Comparison of ENCODE assay signal across 8 cellular contexts in the genomic region with DNA sequence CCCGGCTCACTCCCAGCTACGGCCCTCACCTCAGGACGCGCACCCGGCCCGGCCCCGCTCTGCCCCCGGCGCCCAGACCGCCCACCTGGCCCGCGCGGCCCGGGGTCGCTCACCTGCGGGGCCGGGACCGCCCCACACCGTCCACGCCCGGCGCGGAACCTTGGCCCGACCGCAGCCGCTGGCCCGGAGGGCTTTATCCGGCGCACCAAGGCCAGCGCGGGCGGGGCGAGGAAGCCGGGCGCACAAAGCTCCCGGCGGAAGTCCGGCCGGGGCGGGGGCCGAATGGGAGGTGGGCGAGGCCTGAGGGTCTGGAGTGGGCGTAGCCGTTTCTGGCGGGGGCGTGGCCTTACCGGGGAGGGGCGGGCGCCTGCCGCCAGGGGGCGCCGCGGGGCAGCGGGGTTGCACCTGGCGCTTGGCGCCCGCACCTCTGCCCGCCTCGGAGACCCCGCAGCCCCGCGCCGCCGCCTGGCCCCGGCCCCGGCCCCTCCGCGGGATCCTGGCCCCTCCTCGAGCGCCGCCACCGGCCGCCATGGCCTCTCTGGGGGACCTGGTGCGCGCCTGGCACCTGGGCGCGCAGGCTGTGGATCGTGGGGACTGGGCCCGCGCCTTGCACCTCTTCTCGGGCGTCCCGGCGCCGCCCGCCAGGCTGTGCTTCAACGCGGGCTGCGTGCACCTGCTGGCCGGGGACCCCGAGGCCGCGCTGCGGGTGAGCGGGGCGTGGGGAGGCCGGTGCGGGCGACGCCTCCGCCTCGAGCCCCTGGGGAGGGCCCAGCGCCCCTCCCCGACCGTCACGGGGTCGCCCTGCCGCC. TPM values are rescaled to one million over a fixed set of nuclear protein-coding genes. Genes with fewer than 3 reads are reported as not detected.
DNase-seq lines count a peak whose midpoint lies in the region; ATAC-seq and TF ChIP-seq lines count a peak whose summit lies in the region.

Gene EXD3 (minus strand): TSS at position 162 of the 809 bp plus-strand sequence. CDS start 27,805 bp downstream, outside the sequence.
Gene NOXA1 (plus strand): TSS at position 393 of the 809 bp plus-strand sequence. CDS start 137 bp downstream, at position 530.

- no peaks in the 10 kb centered on the region for H4K20me1 ChIP-seq in DOHH2 (ENCODE audit: control insufficient read depth, insufficient read depth, low read depth, low read length)
- no peaks in the 10 kb centered on the region for H4K20me1 ChIP-seq in KMS-11 (ENCODE audit: insufficient read depth)

- H3K27ac Mint-ChIP-seq in activated T-helper 17 cell treated with anti-CD3 and anti-CD28 coated beads, Interleukin-2, amount 50 U/mL, for 72 hours: peak within 1 kb of the TSS; percentile 79
- H3K27ac Mint-ChIP-seq in nephron: peak within 1 kb of the TSS; percentile 22 to 53 (median 33)

- H3K9ac ChIP-seq in KMS-11: peak within 1 kb of the TSS; percentile 56

- peak; percentile 86 for ATAC-seq in GM21737 (IDR thresholded peaks at IDR 0.05; ENCODE audit: unreplicated experiment)
- ATAC-seq in activated T-helper 17 cell treated with anti-CD3 and anti-CD28 coated beads, Interleukin-2, amount 50 U/mL, for 72 hours (replicated peaks): peak; percentile 90

- H2AFZ ChIP-seq in KMS-11 (ENCODE audit: low read depth): peak within 1 kb of the TSS; percentile 81

- H3K36me3 Mint-ChIP-seq in activated T-helper 17 cell treated with anti-CD3 and anti-CD28 coated beads, Interleukin-2, amount 50 U/mL, for 72 hours (ENCODE audit: low read depth): no peaks in the 10 kb centered on the region
- no peaks in the 10 kb centered on the region for H3K36me3 Mint-ChIP-seq in nephron (ENCODE audit: low read depth)

- H3K4me1 Mint-ChIP-seq in activated T-helper 17 cell treated with anti-CD3 and anti-CD28 coated beads, Interleukin-2, amount 50 U/mL, for 72 hours: no peaks in the 10 kb centered on the region
- H3K4me1 Mint-ChIP-seq in nephron: peaks cover 11% of the 10 kb centered on the region

- no peaks in the 10 kb centered on the region for H3K9me3 ChIP-seq in DOHH2 (ENCODE audit: control insufficient read depth, insufficient read depth, low read length)

- H3K4me1 ChIP-seq in DOHH2 (ENCODE audit: control insufficient read depth, low read length): peaks cover 54% of the 10 kb centered on the region
- H3K4me1 ChIP-seq in KMS-11 (ENCODE audit: low read depth, poor library complexity, severe bottlenecking): peaks cover 16% of the 10 kb centered on the region

- H3K4me2 ChIP-seq in DOHH2 (ENCODE audit: low read length) (peak within 1 kb of the TSS; percentile 90), KMS-11 (peak within 1 kb of the TSS; percentile 85)

- H3K27me3 Mint-ChIP-seq in activated T-helper 17 cell treated with anti-CD3 and anti-CD28 coated beads, Interleukin-2, amount 50 U/mL, for 72 hours: no peaks in the 10 kb centered on the region
- H3K27me3 Mint-ChIP-seq in nephron (ENCODE audit: low read depth): no peaks in the 10 kb centered on the region

- peak within 1 kb of the TSS; percentile 96 for H3K4me3 ChIP-seq in DOHH2 (ENCODE audit: low read length)
- no peak within 1 kb of the TSS for H3K4me3 ChIP-seq in KMS-11 (IDR thresholded peaks at IDR 0.05; ENCODE audit: insufficient read depth, low read depth, low read length)
- peak within 1 kb of the TSS; percentile 80 for H3K4me3 ChIP-seq in fibroblast of pulmonary artery (replicated peaks; ENCODE audit: low read depth, low read length)

- peak; percentile 96 for DNase-seq in RKO (ENCODE audit: low spot score)
- DNase-seq in fibroblast of pulmonary artery (ENCODE audit: low read depth): peak; percentile 94
- DNase-seq in stimulated activated naive CD4-positive, alpha-beta T cell treated with Interleukin-2 at 50 U/mL for 16 hours (lab: John Stamatoyannopoulos, UW): peak; percentile 90

- H3K36me3 ChIP-seq in DOHH2 (ENCODE audit: control insufficient read depth, low read length): peaks cover 9% of the 10 kb centered on the region
- no peaks in the 10 kb centered on the region for H3K36me3 ChIP-seq in KMS-11 (ENCODE audit: insufficient read depth)

- peak within 1 kb of the TSS; percentile 85 for H3K4me3 Mint-ChIP-seq in activated T-helper 17 cell treated with anti-CD3 and anti-CD28 coated beads, Interleukin-2, amount 50 U/mL, for 72 hours
- H3K4me3 Mint-ChIP-seq in nephron: peak within 1 kb of the TSS; percentile 88 to 91 (median 88)

- peak within 1 kb of the TSS; percentile 94 for H3K27ac ChIP-seq in DOHH2 (ENCODE audit: low read depth, low read length)
- peak within 1 kb of the TSS; percentile 5; the same call in 1 of the 2 replicates for H3K27ac ChIP-seq in KMS-11

- H3F3A ChIP-seq in DOHH2 (ENCODE audit: control insufficient read depth, insufficient read depth): peaks cover 32% of the 10 kb centered on the region

- no peaks in the 10 kb centered on the region for H3K9me3 Mint-ChIP-seq in activated T-helper 17 cell treated with anti-CD3 and anti-CD28 coated beads, Interleukin-2, amount 50 U/mL, for 72 hours
- no peaks in the 10 kb centered on the region for H3K9me3 Mint-ChIP-seq in nephron

- H3K27me3 ChIP-seq in DOHH2 (ENCODE audit: control insufficient read depth, low read length) (no peaks in the 10 kb centered on the region), KMS-11 (ENCODE audit: insufficient read depth, low read depth) (peaks cover 22% of the 10 kb centered on the region)

- H3K79me2 ChIP-seq in DOHH2 (ENCODE audit: control insufficient read depth, low read length) (peaks cover 51% of the 10 kb centered on the region), KMS-11 (ENCODE audit: insufficient read depth, low read depth) (no peaks in the 10 kb centered on the region; the same call in 1 of the 2 replicates)

- peak; percentile 51 for TF ChIP-seq CTCF in DOHH2 (IDR thresholded peaks at IDR 0.05; ENCODE audit: low read depth, low read length, poor library complexity, severe bottlenecking)
- peak; percentile 39; the same call in 1 of the 2 replicates for TF ChIP-seq CTCF in KMS-11 (conservative IDR thresholded peaks at IDR 0.05; ENCODE audit: low read depth, low read length)
- peak; percentile 20 for TF ChIP-seq CTCF in fibroblast of pulmonary artery (IDR thresholded peaks at IDR 0.05; ENCODE audit: low read length, missing control alignments)
- peak; percentile 39 to 60 (median 56) for TF ChIP-seq CTCF in nephron (IDR thresholded peaks at IDR 0.05; ENCODE audit: unreplicated experiment in 3 of 3)

- no peaks in the 10 kb centered on the region for H3K9me2 ChIP-seq in DOHH2 (replicated peaks; ENCODE audit: control insufficient read depth, low read length)

RNA-seq across cellular contexts. Expression of gene EXD3, which starts in this region (rescaled TPM):
- total RNA-seq in activated T-helper 17 cell treated with anti-CD3 and anti-CD28 coated beads, Interleukin-2, amount 50 U/mL, for 72 hours: 1 to 10 TPM; 8.8 to 10.0 TPM

RNA-seq across cellular contexts. Expression of gene NOXA1, which starts in this region (rescaled TPM):
- under 1 TPM; 0.39 to 0.58 TPM for total RNA-seq in activated T-helper 17 cell treated with anti-CD3 and anti-CD28 coated beads, Interleukin-2, amount 50 U/mL, for 72 hours
